In genomic region chr11:62605902-62606301, GRCh38 we compare ENCODE assay signal across 15 cellular contexts. TPM values are rescaled to one million over a fixed set of nuclear protein-coding genes. Genes with fewer than 3 reads are reported as not detected.
DNase-seq lines count a peak whose midpoint lies in the region; ATAC-seq and TF ChIP-seq lines count a peak whose summit lies in the region.
"Had no signal": no experiment of that assay in that cellular context is flagged by ENCODE, and none has a peak within 500 bp of the region (broad histone marks: within the 10 kb centered on the region; RNA-seq: fewer than 3 reads in every experiment).

No MANE protein-coding gene starts in this region.

- peaks cover 0 to 43% (median 13%) of the 10 kb centered on the region in 12 donors for H3K4me1 ChIP-seq in heart left ventricle
- peaks cover 15 to 20% of the 10 kb centered on the region in 2 donors for H3K4me1 ChIP-seq in neuronal stem cell (ENCODE audit: control insufficient read depth in 2 of 2, insufficient read depth in 1 of 2, low read depth in 1 of 2, low read length in 2 of 2)

- intact Hi-C loops in activated CD4-positive, alpha-beta memory T cell treated with anti-CD3 and anti-CD28 coated beads for 36 hours (cut with micrococcal nuclease): no loop called here
- intact Hi-C loops in left ventricle myocardium superior (cut with micrococcal nuclease): no loop called here
- intact Hi-C loops in heart left ventricle (cut with DNase I): no loop called here

- H3K36me3 ChIP-seq in heart left ventricle: peaks cover 0 to 71% (median 35%) of the 10 kb centered on the region in 9 donors
- peaks cover 0 to 24% of the 10 kb centered on the region in 2 donors for H3K36me3 ChIP-seq in neuronal stem cell (replicated peaks in 1 of 2; ENCODE audit: control insufficient read depth in 2 of 2, insufficient read depth in 2 of 2, low read length in 2 of 2)

- no peak overlapping the region for H3K9ac ChIP-seq in neuronal stem cell (ENCODE audit: low read depth, low read length, poor library complexity)
- H3K9ac ChIP-seq: BLaER1 had no signal

- no peak for ATAC-seq in left ventricle myocardium superior
- ATAC-seq in heart left ventricle: no peak
- no peak for ATAC-seq in WTC11
- ATAC-seq: A549; CD8-positive, alpha-beta T cell had no signal

- no peak overlapping the region for H3K4me3 ChIP-seq in heart left ventricle
- no peak overlapping the region for H3K4me3 ChIP-seq in neuronal stem cell (ENCODE audit: low read length in 2 of 2)
- H3K4me3 ChIP-seq: A549, BLaER1 had no signal

- TF ChIP-seq CTCF in heart left ventricle (IDR thresholded peaks at IDR 0.05) (no peak), WTC11 (IDR thresholded peaks at IDR 0.05) (no peak)

- no peaks in the 10 kb centered on the region for H3K9me3 Mint-ChIP-seq in activated CD4-positive, alpha-beta memory T cell treated with anti-CD3 and anti-CD28 coated beads for 36 hours
- H3K9me3 Mint-ChIP-seq in activated CD4-positive, alpha-beta memory T cell treated with anti-CD3 and anti-CD28 coated beads, Interleukin-2, amount 10 ng/mL, durations not matched to agents 7 days and 5 days: no peaks in the 10 kb centered on the region
- H3K9me3 Mint-ChIP-seq in WTC11: no peaks in the 10 kb centered on the region
- H3K9me3 Mint-ChIP-seq: CD8-positive, alpha-beta T cell; H9 had no signal

- WGBS in heart left ventricle, 4 donors: 94 to 97% (median 96%) methylated on average over 14 to 15 of the region's 15 CpGs
- no CpG with 5 or more reads among the region's 15 CpGs for WGBS in neuronal stem cell (ENCODE audit: extremely low coverage in 2 of 2, insufficient read length in 2 of 2, insufficient replicate concordance in 1 of 2), 2 donors

- peak overlapping the region; percentile 56 for H2BK120ac ChIP-seq in neuronal stem cell (ENCODE audit: low read depth, low read length)

- H3K4me2 ChIP-seq in neuronal stem cell (ENCODE audit: insufficient read depth, low read length, poor library complexity, severe bottlenecking): no peak overlapping the region
- H3K4me2 ChIP-seq: A549 had no signal

- H2AFZ ChIP-seq in neuronal stem cell (ENCODE audit: low read length): no peak overlapping the region

- peak overlapping the region; percentile 5 for H3K27ac Mint-ChIP-seq in activated CD4-positive, alpha-beta memory T cell treated with anti-CD3 and anti-CD28 coated beads for 36 hours
- H3K27ac Mint-ChIP-seq in activated CD4-positive, alpha-beta memory T cell treated with anti-CD3 and anti-CD28 coated beads, Interleukin-2, amount 10 ng/mL, durations not matched to agents 7 days and 5 days: no peak overlapping the region
- peak overlapping the region; percentile 72; the same call in 1 of the 2 replicates for H3K27ac Mint-ChIP-seq in WTC11

- peaks cover 52% of the 10 kb centered on the region for H3K36me3 Mint-ChIP-seq in activated CD4-positive, alpha-beta memory T cell treated with anti-CD3 and anti-CD28 coated beads for 36 hours
- H3K36me3 Mint-ChIP-seq in activated CD4-positive, alpha-beta memory T cell treated with anti-CD3 and anti-CD28 coated beads, Interleukin-2, amount 10 ng/mL, durations not matched to agents 7 days and 5 days (ENCODE audit: low read depth): peaks cover 63% of the 10 kb centered on the region
- peaks cover 8% of the 10 kb centered on the region for H3K36me3 Mint-ChIP-seq in WTC11

- no peak overlapping the region for H3K14ac ChIP-seq in neuronal stem cell (ENCODE audit: low read length)

- H2BK5ac ChIP-seq in neuronal stem cell (ENCODE audit: low read length): peak overlapping the region; percentile 14

- DNase-seq in activated CD4-positive, alpha-beta memory T cell treated with anti-CD3 and anti-CD28 coated beads for 36 hours: no peak
- no peak for DNase-seq in activated CD4-positive, alpha-beta memory T cell treated with anti-CD3 and anti-CD28 coated beads, Interleukin-2, amount 10 ng/mL, durations not matched to agents 7 days and 5 days
- DNase-seq in left ventricle myocardium superior: peak; percentile 21
- DNase-seq in heart left ventricle: no peak
- DNase-seq in WTC11 (ENCODE audit: low spot score): no peak
- no peak for DNase-seq in neuronal stem cell (ENCODE audit: low spot score)
- DNase-seq in NCI-H187 treated with DMSO at 0.1 percent for 48 hours (lab: John Stamatoyannopoulos, UW): no peak
- no peak for DNase-seq in DMS153 (lab: John Stamatoyannopoulos, UW)
- DNase-seq: CD8-positive, alpha-beta T cell; DMS 273 treated with DMSO at 0.1 percent for 48 hours; H9 had no signal

- H3K27me3 ChIP-seq in heart left ventricle (no peaks in the 10 kb centered on the region), neuronal stem cell (ENCODE audit: control insufficient read depth in 3 of 3, insufficient read depth in 3 of 3, low read depth in 1 of 3, low read length in 3 of 3) (peaks cover 0 to 17% (median 0%) of the 10 kb centered on the region in 3 experiments)
- H3K27me3 ChIP-seq: BLaER1 had no signal

- peak overlapping the region; percentile 2 for H3K4ac ChIP-seq in neuronal stem cell (ENCODE audit: low read length)

- peak overlapping the region; percentile 68 for H4K91ac ChIP-seq in neuronal stem cell (ENCODE audit: low read depth, low read length, poor library complexity)

- H3K23ac ChIP-seq in neuronal stem cell (ENCODE audit: low read depth, low read length, poor library complexity): no peak overlapping the region

- peak overlapping the region; percentile 67 for H2BK12ac ChIP-seq in neuronal stem cell (ENCODE audit: low read length)

- H3K27ac ChIP-seq in heart left ventricle: no peak overlapping the region
- no peak overlapping the region for H3K27ac ChIP-seq in neuronal stem cell (replicated peaks; ENCODE audit: low read length)
- H3K27ac ChIP-seq: 22Rv1, A549, BLaER1 had no signal

- no peak for TF ChIP-seq POLR2A in heart left ventricle (IDR thresholded peaks at IDR 0.05)

- peak overlapping the region; percentile 96 for H2AK5ac ChIP-seq in neuronal stem cell (ENCODE audit: low read depth, low read length)

- H3K4me1 Mint-ChIP-seq in activated CD4-positive, alpha-beta memory T cell treated with anti-CD3 and anti-CD28 coated beads for 36 hours (ENCODE audit: low read depth): peaks cover 46% of the 10 kb centered on the region
- H3K4me1 Mint-ChIP-seq in activated CD4-positive, alpha-beta memory T cell treated with anti-CD3 and anti-CD28 coated beads, Interleukin-2, amount 10 ng/mL, durations not matched to agents 7 days and 5 days: peaks cover 56% of the 10 kb centered on the region
- peaks cover 48% of the 10 kb centered on the region for H3K4me1 Mint-ChIP-seq in WTC11

- H3K79me1 ChIP-seq in neuronal stem cell (ENCODE audit: low read depth, low read length): peaks cover 6% of the 10 kb centered on the region

- H3K9me3 ChIP-seq in heart left ventricle (no peaks in the 10 kb centered on the region), neuronal stem cell (replicated peaks in 1 of 2; ENCODE audit: control insufficient read depth in 2 of 2, insufficient read depth in 1 of 2, low read depth in 1 of 2, low read length in 2 of 2) (peaks cover 0 to 2% of the 10 kb centered on the region in 2 donors)
- H3K9me3 ChIP-seq: A549, BLaER1 had no signal

- no peak overlapping the region for H4K8ac ChIP-seq in neuronal stem cell (ENCODE audit: low read depth, low read length)

- POLR2A ChIA-PET in activated CD4-positive, alpha-beta memory T cell treated with anti-CD3 and anti-CD28 coated beads for 36 hours (lab: Charles Lee): interaction anchor here (1.2 kb wide), 1 partner anchor 15 kb away, joined by 3 read pairs; the partner anchor contains the start of gene TUT1
- POLR2A ChIA-PET in activated CD4-positive, alpha-beta memory T cell treated with anti-CD3 and anti-CD28 coated beads, Interleukin-2, amount 10 ng/mL, durations not matched to agents 7 days and 5 days (lab: Charles Lee): interaction anchor here (0.8 to 3.8 kb wide), 2 partner anchors 59 to 275 kb away, joined by 3 to 16 read pairs; partner anchors contain the start of genes C11orf98, CSKMT and SLC3A2
- POLR2A ChIA-PET in WTC11 (lab: Charles Lee): interaction anchor here (0.7 to 2.2 kb wide), 3 partner anchors 14 to 155 kb away, joined by 3 to 9 read pairs (median 8); partner anchors contain the start of genes B3GAT3, POLR2G and TUT1

- CTCF ChIA-PET in activated CD4-positive, alpha-beta memory T cell treated with anti-CD3 and anti-CD28 coated beads for 36 hours (lab: Charles Lee): no interaction called here
- CTCF ChIA-PET in activated CD4-positive, alpha-beta memory T cell treated with anti-CD3 and anti-CD28 coated beads, Interleukin-2, amount 10 ng/mL, durations not matched to agents 7 days and 5 days (lab: Charles Lee): no interaction called here
- CTCF ChIA-PET in WTC11 (lab: Charles Lee): interaction anchor here (8.9 kb wide), 1 partner anchor 13 kb away, joined by 74 read pairs; the partner anchor contains the start of gene TUT1

- H3K18ac ChIP-seq in neuronal stem cell (ENCODE audit: low read length): peak overlapping the region; percentile 11

- no peak overlapping the region for H3K4me3 Mint-ChIP-seq in activated CD4-positive, alpha-beta memory T cell treated with anti-CD3 and anti-CD28 coated beads for 36 hours
- no peak overlapping the region for H3K4me3 Mint-ChIP-seq in activated CD4-positive, alpha-beta memory T cell treated with anti-CD3 and anti-CD28 coated beads, Interleukin-2, amount 10 ng/mL, durations not matched to agents 7 days and 5 days
- no peak overlapping the region for H3K4me3 Mint-ChIP-seq in WTC11
- H3K4me3 Mint-ChIP-seq: CD14-positive monocyte; CD8-positive, alpha-beta T cell had no signal

- H3K27me3 Mint-ChIP-seq in activated CD4-positive, alpha-beta memory T cell treated with anti-CD3 and anti-CD28 coated beads for 36 hours: no peaks in the 10 kb centered on the region
- no peaks in the 10 kb centered on the region for H3K27me3 Mint-ChIP-seq in activated CD4-positive, alpha-beta memory T cell treated with anti-CD3 and anti-CD28 coated beads, Interleukin-2, amount 10 ng/mL, durations not matched to agents 7 days and 5 days
- peaks cover 31% of the 10 kb centered on the region for H3K27me3 Mint-ChIP-seq in WTC11 (ENCODE audit: low read depth)

- peak overlapping the region; percentile 71 for H2BK15ac ChIP-seq in neuronal stem cell (ENCODE audit: low read length)

RNA-seq across cellular contexts. Expression of gene MTA2, which starts 4.2 kb away (rescaled TPM):
- total RNA-seq in activated CD4-positive, alpha-beta memory T cell treated with anti-CD3 and anti-CD28 coated beads for 36 hours: 100 to 1,000 TPM; 166 to 167 TPM
- total RNA-seq in activated CD4-positive, alpha-beta memory T cell treated with anti-CD3 and anti-CD28 coated beads, Interleukin-2, amount 10 ng/mL, durations not matched to agents 7 days and 5 days: 100 to 1,000 TPM; 226 TPM
- 33.1 TPM for total RNA-seq in left ventricle myocardium superior
- 10 to 100 TPM; 24.1 to 55.3 (median 33.7) TPM for total RNA-seq in heart left ventricle
- polyA plus RNA-seq in heart left ventricle: 10 to 100 TPM; 18.4 to 40.3 TPM
- 101 to 115 TPM (median 103 TPM) in 3 replicates for total RNA-seq in WTC11 (2021)
- 61.4 TPM for polyA plus RNA-seq in neuronal stem cell (2013, experiment 1 of 2)
- 60.5 TPM for polyA plus RNA-seq in neuronal stem cell (2013, experiment 2 of 2)

RNA-seq across cellular contexts. Expression of gene EML3, which starts 6.7 kb away (rescaled TPM):
- total RNA-seq in activated CD4-positive, alpha-beta memory T cell treated with anti-CD3 and anti-CD28 coated beads for 36 hours: 100 to 1,000 TPM; 113 to 116 TPM
- 100 to 1,000 TPM; 121 to 122 TPM for total RNA-seq in activated CD4-positive, alpha-beta memory T cell treated with anti-CD3 and anti-CD28 coated beads, Interleukin-2, amount 10 ng/mL, durations not matched to agents 7 days and 5 days
- total RNA-seq in left ventricle myocardium superior: 12.9 TPM
- 10 to 100 TPM in 8 of 9 donors, 1 to 10 TPM in 1; 8.8 to 40.9 (median 16.2) TPM for total RNA-seq in heart left ventricle
- polyA plus RNA-seq in heart left ventricle: 10 to 100 TPM; 14.7 to 15.3 TPM
- total RNA-seq in WTC11 (2021): 45.5 to 54.7 TPM (median 51.1 TPM) in 3 replicates
- 22.2 TPM for polyA plus RNA-seq in neuronal stem cell (2013, experiment 1 of 2)
- polyA plus RNA-seq in neuronal stem cell (2013, experiment 2 of 2): 21.7 TPM

RNA-seq across cellular contexts. Expression of gene ROM1, which starts 7.2 kb away (rescaled TPM):
- 1 to 10 TPM; 1.1 to 1.5 TPM for total RNA-seq in activated CD4-positive, alpha-beta memory T cell treated with anti-CD3 and anti-CD28 coated beads for 36 hours
- total RNA-seq in activated CD4-positive, alpha-beta memory T cell treated with anti-CD3 and anti-CD28 coated beads, Interleukin-2, amount 10 ng/mL, durations not matched to agents 7 days and 5 days: 1 to 10 TPM; 1.6 to 2.2 TPM
- 1.7 TPM for total RNA-seq in left ventricle myocardium superior
- total RNA-seq in heart left ventricle: 1 to 10 TPM; 1.5 to 5.8 (median 2.1) TPM
- polyA plus RNA-seq in heart left ventricle: 1 to 10 TPM; 2.9 to 5.3 TPM
- total RNA-seq in WTC11 (2021): 0.78 to 1.6 TPM (median 0.94 TPM) in 3 replicates
- polyA plus RNA-seq in neuronal stem cell (2013, experiment 1 of 2): 0.95 TPM
- 0.58 TPM for polyA plus RNA-seq in neuronal stem cell (2013, experiment 2 of 2)

RNA-seq across cellular contexts. Expression of gene TUT1, which starts 14.6 kb away (rescaled TPM):
- total RNA-seq in activated CD4-positive, alpha-beta memory T cell treated with anti-CD3 and anti-CD28 coated beads for 36 hours: 10 to 100 TPM; 32.7 to 34.2 TPM
- total RNA-seq in activated CD4-positive, alpha-beta memory T cell treated with anti-CD3 and anti-CD28 coated beads, Interleukin-2, amount 10 ng/mL, durations not matched to agents 7 days and 5 days: 10 to 100 TPM; 23.7 to 25.2 TPM
- total RNA-seq in left ventricle myocardium superior: 12.3 TPM
- total RNA-seq in heart left ventricle: 10 to 100 TPM in 7 of 9 donors, 1 to 10 TPM in 2; 6.3 to 16.3 (median 11.3) TPM
- 10 to 100 TPM in 1 of 2 donors, 1 to 10 TPM in 1; 8.5 to 12.2 TPM for polyA plus RNA-seq in heart left ventricle
- 35.3 to 40.0 TPM (median 37.3 TPM) in 3 replicates for total RNA-seq in WTC11 (2021)
- 14.3 TPM for polyA plus RNA-seq in neuronal stem cell (2013, experiment 1 of 2)
- 14.6 TPM for polyA plus RNA-seq in neuronal stem cell (2013, experiment 2 of 2)

RNA-seq across cellular contexts. Expression of gene B3GAT3, which starts 15.9 kb away (rescaled TPM):
- 10 to 100 TPM; 67.0 to 70.4 TPM for total RNA-seq in activated CD4-positive, alpha-beta memory T cell treated with anti-CD3 and anti-CD28 coated beads for 36 hours
- total RNA-seq in activated CD4-positive, alpha-beta memory T cell treated with anti-CD3 and anti-CD28 coated beads, Interleukin-2, amount 10 ng/mL, durations not matched to agents 7 days and 5 days: 10 to 100 TPM; 58.9 to 67.1 TPM
- total RNA-seq in left ventricle myocardium superior (12.1 TPM), heart left ventricle (10 to 100 TPM in 7 of 9 donors, 1 to 10 TPM in 2; 9.2 to 20.5 (median 12.3) TPM), WTC11 (2021) (41.2 to 43.9 TPM (median 43.3 TPM) in 3 replicates)
- 10 to 100 TPM; 19.1 to 38.1 TPM for polyA plus RNA-seq in heart left ventricle
- 30.5 TPM for polyA plus RNA-seq in neuronal stem cell (2013, experiment 1 of 2)
- 30.4 TPM for polyA plus RNA-seq in neuronal stem cell (2013, experiment 2 of 2)
